ENCODE assay signal across 9 cellular contexts in the genomic region with DNA sequence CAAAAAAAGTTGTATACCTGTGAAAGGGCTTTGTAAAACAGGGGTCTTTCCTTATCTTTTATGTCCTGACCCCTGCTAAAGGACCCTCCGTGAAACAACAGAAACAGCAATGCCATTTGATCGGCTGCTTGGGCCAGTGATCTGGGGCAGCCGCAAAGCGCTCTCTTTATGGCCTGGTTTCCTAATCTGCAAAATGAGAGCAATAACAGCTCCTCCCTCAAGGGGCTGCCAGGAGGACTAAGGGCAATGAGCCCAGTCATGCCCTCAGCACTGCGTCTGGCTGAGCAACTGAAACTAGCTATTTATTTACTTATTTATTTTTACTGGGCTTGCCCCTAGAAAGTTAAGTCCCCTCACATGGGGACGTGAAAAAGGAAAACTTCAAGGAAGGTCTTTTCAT. TPM values are rescaled to one million over a fixed set of nuclear protein-coding genes. Genes with fewer than 3 reads are reported as not detected.
DNase-seq lines count a peak whose midpoint lies in the region; ATAC-seq and TF ChIP-seq lines count a peak whose summit lies in the region.
"Had no signal": no experiment of that assay in that cellular context is flagged by ENCODE, and none has a peak within 500 bp of the region (broad histone marks: within the 10 kb centered on the region; RNA-seq: fewer than 3 reads in every experiment).

No MANE protein-coding gene starts in this region.

- H3K4me2 ChIP-seq in parathyroid adenoma (ENCODE audit: low read length) = peak overlapping the region; percentile 69

- H3K4me3 ChIP-seq in epithelial cell of proximal tubule (ENCODE audit: low read depth, low read length) (no peak overlapping the region), parathyroid adenoma (ENCODE audit: low read depth, low read length) (no peak overlapping the region)

- no peaks in the 10 kb centered on the region for H3K36me3 ChIP-seq in parathyroid adenoma (ENCODE audit: control insufficient read depth, insufficient read depth, low read length)

- no peaks in the 10 kb centered on the region for H3K79me2 ChIP-seq in parathyroid adenoma

- H2AFZ ChIP-seq in parathyroid adenoma = peak overlapping the region; percentile 7

- POLR2A ChIA-PET in GM10248 (lab: Yijun Ruan, JAX) = no interaction called here

- no peaks in the 10 kb centered on the region for H3K27me3 ChIP-seq in parathyroid adenoma (ENCODE audit: control insufficient read depth, insufficient read depth, low read length)

- peak in 73 of 76 experiments; percentile 11 to 80 (median 53) for DNase-seq in HUDEP-2 (lab: John Stamatoyannopoulos, UW; ENCODE audit: unreplicated experiment in 76 of 76)
- DNase-seq in NCI-H2171 treated with DMSO at 0.1 percent for 48 hours (lab: John Stamatoyannopoulos, UW) = peak; percentile 63
- DNase-seq in epithelial cell of proximal tubule (ENCODE audit: low read depth) = peak; percentile 52
- no peak for DNase-seq in GM10248 (ENCODE audit: extremely low spot score)
- no peak for DNase-seq in inferior parietal cortex (ENCODE audit: extremely low spot score)
- DNase-seq: activated naive CD8-positive, alpha-beta T cell treated with anti-CD3 and anti-CD28 coated beads for 36 hours had no signal

- ATAC-seq in HG02623 (IDR thresholded peaks at IDR 0.05; ENCODE audit: unreplicated experiment) = no peak
- no peak for ATAC-seq in GM19455 (IDR thresholded peaks at IDR 0.05; ENCODE audit: unreplicated experiment)

- no peaks in the 10 kb centered on the region for H3K9me3 ChIP-seq in parathyroid adenoma (ENCODE audit: control insufficient read depth, low read length)

- peak overlapping the region; percentile 97 for H3K27ac ChIP-seq in parathyroid adenoma

- TF ChIP-seq CTCF in epithelial cell of proximal tubule (conservative IDR thresholded peaks at IDR 0.05; ENCODE audit: low read depth, low read length) (peak; percentile 24), parathyroid adenoma (IDR thresholded peaks at IDR 0.05) (no peak), GM10248 (IDR thresholded peaks at IDR 0.05; ENCODE audit: control extremely low read depth, extremely low read depth, low read depth, missing control alignments) (no peak)

- CTCF ChIA-PET in GM10248 (lab: Yijun Ruan, JAX) = no interaction called here

- H3K9ac ChIP-seq in parathyroid adenoma = no peak overlapping the region

- peaks cover 29% of the 10 kb centered on the region for H3K4me1 ChIP-seq in parathyroid adenoma

RNA-seq across cellular contexts. Expression of a gene that starts 18.3 kb away (rescaled TPM):
- total RNA-seq in epithelial cell of proximal tubule = 2.2 and 3.0 TPM in 2 replicates

RNA-seq across cellular contexts. Expression of a gene that starts 39.3 kb away (rescaled TPM):
- total RNA-seq in epithelial cell of proximal tubule = 610 and 905 TPM in 2 replicates

RNA-seq across cellular contexts. Expression of a gene that starts 39.7 kb away (rescaled TPM):
- total RNA-seq in epithelial cell of proximal tubule = 20.9 and 22.9 TPM in 2 replicates

Comparison
In these comparisons a context has a peak if more than half of its experiments do, and no peak if none do; other contexts are left out.
1. DNase-seq: peak in HUDEP-2 (73 of 76), NCI-H2171 treated with DMSO at 0.1 percent for 48 hours (single experiment) and epithelial cell of proximal tubule (single experiment); none in GM10248 (single experiment) and inferior parietal cortex (single experiment).